10 cellular contexts compared by ENCODE assay signal in genomic region chr2:134275058-134275862, GRCh38. TPM values are rescaled to one million over a fixed set of nuclear protein-coding genes. Genes with fewer than 3 reads are reported as not detected.
DNase-seq lines count a peak whose midpoint lies in the region; ATAC-seq, FAIRE-seq and TF ChIP-seq lines count a peak whose summit lies in the region.
"Had no signal": no experiment of that assay in that cellular context is flagged by ENCODE, and none has a peak within 500 bp of the region (broad histone marks: within the 10 kb centered on the region; RNA-seq: fewer than 3 reads in every experiment).

No MANE protein-coding gene starts in this region.

- TF ChIP-seq CTCF in GM12878 (IDR thresholded peaks at IDR 0.05 in 2 of 3, conservative IDR thresholded peaks at IDR 0.05 in 1 of 3; ENCODE audit: control insufficient read depth in 2 of 3, extremely low read depth in 1 of 3, insufficient read depth in 1 of 3, low read depth in 3 of 3, low read length in 3 of 3) (no peak), transverse colon (IDR thresholded peaks at IDR 0.05) (no peak), stomach (IDR thresholded peaks at IDR 0.05) (no peak), gastroesophageal sphincter (IDR thresholded peaks at IDR 0.05) (no peak)

- DNase-seq in GM18507 (ENCODE audit: extremely low spot score, insufficient read length, low read depth) (no peak), GM12878 (ENCODE audit: low read depth, low spot score) (peak; percentile 95), transverse colon (no peak), stomach (no peak)
- DNase-seq in activated naive CD4-positive, alpha-beta T cell (lab: John Stamatoyannopoulos, UW), result no peak
- DNase-seq: DND-41 had no signal

- no peak overlapping the region for H2AFZ ChIP-seq in GM12878 (ENCODE audit: control insufficient read depth, low read depth, low read length)
- H2AFZ ChIP-seq: hepatocyte had no signal

- peaks cover 67% of the 10 kb centered on the region for H3K79me2 ChIP-seq in GM12878 (ENCODE audit: control insufficient read depth, insufficient read depth, low read length)
- H3K79me2 ChIP-seq: hepatocyte had no signal

- peak; percentile 79 for ATAC-seq in GM21381 (IDR thresholded peaks at IDR 0.05; ENCODE audit: unreplicated experiment)
- peak; percentile 71 for ATAC-seq in HG03103 (IDR thresholded peaks at IDR 0.05; ENCODE audit: low read depth, unreplicated experiment)
- ATAC-seq in GM12878, result peak; percentile 89
- no peak for ATAC-seq in gastroesophageal sphincter

- H3K27me3 ChIP-seq in GM12878 (replicated peaks in 1 of 2; ENCODE audit: control insufficient read depth in 2 of 2, insufficient read depth in 2 of 2, low read length in 1 of 2) (no peaks in the 10 kb centered on the region), transverse colon (no peaks in the 10 kb centered on the region), stomach (no peaks in the 10 kb centered on the region), gastroesophageal sphincter (no peaks in the 10 kb centered on the region)
- H3K27me3 ChIP-seq: hepatocyte had no signal

- CTCF ChIA-PET in GM12878 (lab: Yijun Ruan, JAX), result interaction anchor here (0.6 to 3.0 kb wide), 12 partner anchors 8 to 157 kb away, joined by 3 to 22 read pairs (median 4); partner anchors contain the start of gene MGAT5

- peak overlapping the region; percentile 52; the same call in 1 of the 2 replicates for H3K9ac ChIP-seq in GM12878 (ENCODE audit: control insufficient read depth, insufficient read depth, low read length)

- peak overlapping the region; percentile 31; the same call in 1 of the 2 replicates for H3K4me3 ChIP-seq in GM12878
- no peak overlapping the region for H3K4me3 ChIP-seq in transverse colon
- H3K4me3 ChIP-seq in stomach, result no peak overlapping the region
- no peak overlapping the region for H3K4me3 ChIP-seq in gastroesophageal sphincter
- H3K4me3 ChIP-seq: hepatocyte had no signal

- H3K9me3 ChIP-seq in GM12878 (replicated peaks; ENCODE audit: control insufficient read depth, insufficient read depth, low read length) (peaks cover 1% of the 10 kb centered on the region; the same call in 2 of the 3 replicates), transverse colon (no peaks in the 10 kb centered on the region), stomach (no peaks in the 10 kb centered on the region), gastroesophageal sphincter (no peaks in the 10 kb centered on the region)

- in situ Hi-C loops in GM12878 (cut with MboI), result no loop called here
- in situ Hi-C loops in transverse colon (cut with MboI; ENCODE audit: low pct_ligation_motif_present in 1 of 4, low pct_unique_long_range_greater_than_20kb in 1 of 4, low sequenced_read_pairs in 3 of 4), result no loop called here

- peak; percentile 94 to 97 for TF ChIP-seq EP300 in GM12878 (IDR thresholded peaks at IDR 0.05; ENCODE audit: borderline replicate concordance in 1 of 2, control insufficient read depth in 1 of 2, low read depth in 2 of 2, low read length in 2 of 2)
- no peak for TF ChIP-seq EP300 in transverse colon (IDR thresholded peaks at IDR 0.05; ENCODE audit: low read depth)
- TF ChIP-seq EP300 in stomach (IDR thresholded peaks at IDR 0.05), result no peak
- no peak for TF ChIP-seq EP300 in gastroesophageal sphincter (IDR thresholded peaks at IDR 0.05)

- 0% methylated on average over 6 of the region's 7 CpGs for WGBS in GM12878 (ENCODE audit: insufficient coverage, insufficient replicate concordance, low lambda C conversion rate, missing lambda C conversion rate)
- 67 to 80% methylated on average over 6 to 7 of the region's 7 CpGs for WGBS in transverse colon (ENCODE audit: low coverage in 1 of 2), 2 donors
- WGBS in stomach, 5 donors, result 79 to 89% (median 83%) methylated on average over 7 of the region's 7 CpGs
- 85 to 89% methylated on average over 3 to 6 of the region's 7 CpGs for WGBS in gastroesophageal sphincter (ENCODE audit: low coverage in 1 of 2), 2 donors

- TF ChIP-seq POLR2A in GM12878 (IDR thresholded peaks at IDR 0.05; ENCODE audit: low read depth, low read length), result no peak
- no peak for TF ChIP-seq POLR2A in transverse colon (IDR thresholded peaks at IDR 0.05)
- no peak for TF ChIP-seq POLR2A in stomach (IDR thresholded peaks at IDR 0.05)
- no peak for TF ChIP-seq POLR2A in gastroesophageal sphincter (IDR thresholded peaks at IDR 0.05)

- TF ChIP-seq RAD21 in GM12878 (IDR thresholded peaks at IDR 0.05; ENCODE audit: insufficient read depth, low read depth, low read length), result no peak; the same call in 1 of the 2 replicates

- no TSS peak for BruUV-seq in GM12878 (replicated peaks; lab: Mats Ljungman, UMichigan)

- H3K36me3 ChIP-seq in GM12878 (ENCODE audit: control insufficient read depth in 2 of 2, insufficient read depth in 2 of 2, low read length in 1 of 2) (peaks cover 7 to 32% of the 10 kb centered on the region in 2 experiments), transverse colon (no peaks in the 10 kb centered on the region), stomach (peaks cover 0 to 21% (median 19%) of the 10 kb centered on the region in 4 donors), gastroesophageal sphincter (peaks cover 0 to 19% of the 10 kb centered on the region in 2 donors)

- H3K27ac ChIP-seq in GM12878 (ENCODE audit: control insufficient read depth, insufficient read depth), result peak overlapping the region; percentile 88
- H3K27ac ChIP-seq in transverse colon, result no peak overlapping the region
- no peak overlapping the region for H3K27ac ChIP-seq in stomach
- no peak overlapping the region for H3K27ac ChIP-seq in gastroesophageal sphincter
- H3K27ac ChIP-seq: hepatocyte had no signal

- H3K4me1 ChIP-seq in GM12878 (ENCODE audit: control insufficient read depth, insufficient read depth, low read length) (peaks cover 91% of the 10 kb centered on the region), transverse colon (peaks cover 0 to 6% (median 0%) of the 10 kb centered on the region in 4 donors), stomach (peaks cover 0 to 15% (median 7%) of the 10 kb centered on the region in 4 donors), gastroesophageal sphincter (peaks cover 0 to 1% (median 0%) of the 10 kb centered on the region in 3 donors)

- POLR2A ChIA-PET in GM12878 (lab: Charles Lee), result interaction anchor here (0.6 to 1.7 kb wide), 7 partner anchors 10 to 136 kb away, joined by 3 to 9 read pairs (median 5); partner anchors contain the start of gene MGAT5

- RAD21 ChIA-PET in GM12878 (lab: Charles Lee; ENCODE audit: unreplicated experiment), result interaction anchor here (0.7 to 4.1 kb wide), 12 partner anchors 8 to 157 kb away, joined by 3 to 27 read pairs (median 6); no protein-coding TSS in a partner anchor

- SMC1A ChIA-PET in GM12878 (lab: Charles Lee; ENCODE audit: uncharacterized antibody, unreplicated experiment), result interaction anchor here (1.0 to 4.8 kb wide), 11 partner anchors 9 to 157 kb away, joined by 3 to 36 read pairs (median 13); partner anchors contain the start of gene MGAT5

- H3K4me2 ChIP-seq in GM12878 (ENCODE audit: control insufficient read depth, insufficient read depth), result peak overlapping the region; percentile 84
- H3K4me2 ChIP-seq: hepatocyte had no signal

- intact Hi-C loops in GM12878 (cut with micrococcal nuclease; ENCODE audit: unreplicated experiment) (loop anchor here (1.0 to 2.0 kb wide), 3 partner anchors 8 to 22 kb away; no protein-coding TSS in a partner anchor), transverse colon (cut with DNase I; ENCODE audit: low total_unique reads) (no loop called here), stomach (cut with DNase I; ENCODE audit: low total_unique reads) (no loop called here)

- no peaks in the 10 kb centered on the region for H4K20me1 ChIP-seq in GM12878 (ENCODE audit: control insufficient read depth, insufficient read depth)

- peak; percentile 98 for FAIRE-seq in GM18507 (lab: Jason Lieb, UNC)
- peak; percentile 84 for FAIRE-seq in GM12878 (lab: Jason Lieb, UNC)

TF ChIP-seq in GM12878, 131 proteins besides CTCF, POLR2A, EP300 and RAD21 (continues in another document):
- TF ChIP-seq POLR2AphosphoS5 (IDR thresholded peaks at IDR 0.05; ENCODE audit: low read length), result no peak

RNA-seq across cellular contexts. Expression of gene MGAT5, which starts 21.4 kb away (rescaled TPM):
- 135 and 137 TPM in 2 replicates for total RNA-seq in GM12878 (2013; cell fraction: nucleolus; rRNA removed)
- 54.3 and 54.6 TPM in 2 replicates for total RNA-seq in GM12878 (2014; rRNA removed)
- 53.7 and 54.0 TPM in 2 replicates for total RNA-seq in GM12878 (2014; rRNA removed; fragmentation: Illumina TruSeq; extraction: Trizol)
- 104 and 109 TPM in 2 replicates for total RNA-seq in GM12878 (2021)
- 32.2 TPM for polyA plus RNA-seq in GM12878 (2011; ENCODE audit: low read depth)
- 30.1 and 31.5 TPM in 2 replicates for polyA plus RNA-seq in GM12878 (2011; rRNA removed)
- polyA plus RNA-seq in GM12878 (2011; cell fraction: cytosol; rRNA removed), result 34.4 and 35.9 TPM in 2 replicates
- polyA plus RNA-seq in GM12878 (2011; cell fraction: nucleus; rRNA removed), result 27.6 and 27.9 TPM in 2 replicates
- 33.0 and 39.4 TPM in 2 replicates for polyA plus RNA-seq in GM12878 (2012)
- 55.3 and 58.4 TPM in 2 replicates for polyA plus RNA-seq in GM12878 (2014; fragmentation: Illumina TruSeq; extraction: Trizol)
- 1 to 10 TPM; 9.1 to 9.8 TPM for polyA plus RNA-seq in GM12878 (2014; fragmentation: Nextera tagmentation; extraction: Ambion mirVana)
- 40.2 and 40.9 TPM in 2 replicates for polyA plus RNA-seq in GM12878 (2014; rRNA removed)
- 1 to 10 TPM; 4.9 to 6.3 TPM for polyA plus RNA-seq in GM12878 (2016; fragmentation: Nextera tagmentation; extraction: Ambion mirVana)
- 126 and 130 TPM in 2 replicates for polyA minus RNA-seq in GM12878 (2011; rRNA and poly(A)+ RNA removed)
- 31.1 and 35.7 TPM in 2 replicates for polyA minus RNA-seq in GM12878 (2011; cell fraction: cytosol; rRNA and poly(A)+ RNA removed)
- 117 and 129 TPM in 2 replicates for polyA minus RNA-seq in GM12878 (2011; cell fraction: nucleus; rRNA and poly(A)+ RNA removed)
- 10 to 100 TPM; 23.6 to 67.6 (median 55.2) TPM for total RNA-seq in transverse colon
- total RNA-seq in stomach, result 100 to 1,000 TPM in 1 of 5 donors, 10 to 100 TPM in 4; 35.0 to 125 (median 75.8) TPM
- polyA plus RNA-seq in stomach, result 1 to 10 TPM; 3.9 to 5.4 (median 4.4) TPM
- 10 to 100 TPM; 32.4 to 65.9 (median 46.6) TPM for total RNA-seq in gastroesophageal sphincter
